2 cellular contexts compared by ENCODE assay signal in the genomic region with DNA sequence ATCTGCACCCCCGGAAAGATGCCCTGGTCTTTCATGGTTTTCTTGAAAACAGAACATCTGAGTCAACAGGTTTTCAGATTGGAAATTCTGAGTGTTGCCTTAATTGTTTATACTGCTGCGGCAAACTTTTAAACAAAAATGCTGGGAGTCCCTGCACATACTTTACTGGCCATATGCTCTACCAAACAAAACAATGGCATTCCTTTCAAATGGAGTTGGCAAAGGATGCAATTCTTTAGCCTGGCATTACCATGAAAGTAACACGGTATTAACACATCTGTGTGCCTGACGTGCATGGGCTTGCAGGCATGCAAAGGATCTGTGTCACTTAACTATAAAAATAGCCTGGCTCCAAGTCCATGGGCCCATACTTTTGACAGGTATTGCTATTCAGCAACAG.
TF ChIP-seq lines count a peak whose summit lies in the region.

No MANE protein-coding gene starts in this region.

TF ChIP-seq in HepG2, 621 proteins besides CTCF, POLR2A, EP300 and RAD21 (continues in another document):
- TF ChIP-seq RBFOX2 (IDR thresholded peaks at IDR 0.05; ENCODE audit: low read depth, low read length) (no peak), CENPT (CRISPR knock-in tag; IDR thresholded peaks at IDR 0.05; ENCODE audit: low read depth) (no peak), ERF (CRISPR knock-in tag; IDR thresholded peaks at IDR 0.05) (no peak), NFRKB (IDR thresholded peaks at IDR 0.05) (no peak), ZNF777 (CRISPR knock-in tag; IDR thresholded peaks at IDR 0.05) (no peak), BCL6 (CRISPR knock-in tag; IDR thresholded peaks at IDR 0.05) (no peak), TSC22D2 (CRISPR knock-in tag; IDR thresholded peaks at IDR 0.05; ENCODE audit: borderline replicate concordance) (no peak), HOXA9 (CRISPR knock-in tag; IDR thresholded peaks at IDR 0.05; ENCODE audit: borderline replicate concordance) (no peak), ZNF547 (CRISPR knock-in tag; IDR thresholded peaks at IDR 0.05) (no peak), MYNN (CRISPR knock-in tag; IDR thresholded peaks at IDR 0.05; ENCODE audit: low read depth) (no peak), FOXK1 (CRISPR knock-in tag; IDR thresholded peaks at IDR 0.05; ENCODE audit: borderline replicate concordance, low read depth) (no peak), NCOA2 (CRISPR knock-in tag; IDR thresholded peaks at IDR 0.05) (no peak)
- TF ChIP-seq, protein P1, sequence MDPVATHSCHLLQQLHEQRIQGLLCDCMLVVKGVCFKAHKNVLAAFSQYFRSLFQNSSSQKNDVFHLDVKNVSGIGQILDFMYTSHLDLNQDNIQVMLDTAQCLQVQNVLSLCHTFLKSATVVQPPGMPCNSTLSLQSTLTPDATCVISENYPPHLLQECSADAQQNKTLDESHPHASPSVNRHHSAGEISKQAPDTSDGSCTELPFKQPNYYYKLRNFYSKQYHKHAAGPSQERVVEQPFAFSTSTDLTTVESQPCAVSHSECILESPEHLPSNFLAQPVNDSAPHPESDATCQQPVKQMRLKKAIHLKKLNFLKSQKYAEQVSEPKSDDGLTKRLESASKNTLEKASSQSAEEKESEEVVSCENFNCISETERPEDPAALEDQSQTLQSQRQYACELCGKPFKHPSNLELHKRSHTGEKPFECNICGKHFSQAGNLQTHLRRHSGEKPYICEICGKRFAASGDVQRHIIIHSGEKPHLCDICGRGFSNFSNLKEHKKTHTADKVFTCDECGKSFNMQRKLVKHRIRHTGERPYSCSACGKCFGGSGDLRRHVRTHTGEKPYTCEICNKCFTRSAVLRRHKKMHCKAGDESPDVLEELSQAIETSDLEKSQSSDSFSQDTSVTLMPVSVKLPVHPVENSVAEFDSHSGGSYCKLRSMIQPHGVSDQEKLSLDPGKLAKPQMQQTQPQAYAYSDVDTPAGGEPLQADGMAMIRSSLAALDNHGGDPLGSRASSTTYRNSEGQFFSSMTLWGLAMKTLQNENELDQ (CRISPR knock-in tag; IDR thresholded peaks at IDR 0.05; ENCODE audit: borderline replicate concordance) = no peak
- TF ChIP-seq, protein P2, sequence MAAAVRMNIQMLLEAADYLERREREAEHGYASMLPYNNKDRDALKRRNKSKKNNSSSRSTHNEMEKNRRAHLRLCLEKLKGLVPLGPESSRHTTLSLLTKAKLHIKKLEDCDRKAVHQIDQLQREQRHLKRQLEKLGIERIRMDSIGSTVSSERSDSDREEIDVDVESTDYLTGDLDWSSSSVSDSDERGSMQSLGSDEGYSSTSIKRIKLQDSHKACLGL (CRISPR knock-in tag; IDR thresholded peaks at IDR 0.05) = no peak
- TF ChIP-seq, protein P3, sequence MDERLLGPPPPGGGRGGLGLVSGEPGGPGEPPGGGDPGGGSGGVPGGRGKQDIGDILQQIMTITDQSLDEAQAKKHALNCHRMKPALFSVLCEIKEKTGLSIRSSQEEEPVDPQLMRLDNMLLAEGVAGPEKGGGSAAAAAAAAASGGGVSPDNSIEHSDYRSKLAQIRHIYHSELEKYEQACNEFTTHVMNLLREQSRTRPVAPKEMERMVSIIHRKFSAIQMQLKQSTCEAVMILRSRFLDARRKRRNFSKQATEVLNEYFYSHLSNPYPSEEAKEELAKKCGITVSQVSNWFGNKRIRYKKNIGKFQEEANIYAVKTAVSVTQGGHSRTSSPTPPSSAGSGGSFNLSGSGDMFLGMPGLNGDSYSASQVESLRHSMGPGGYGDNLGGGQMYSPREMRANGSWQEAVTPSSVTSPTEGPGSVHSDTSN (CRISPR knock-in tag; IDR thresholded peaks at IDR 0.05) = no peak
- TF ChIP-seq, protein P4, sequence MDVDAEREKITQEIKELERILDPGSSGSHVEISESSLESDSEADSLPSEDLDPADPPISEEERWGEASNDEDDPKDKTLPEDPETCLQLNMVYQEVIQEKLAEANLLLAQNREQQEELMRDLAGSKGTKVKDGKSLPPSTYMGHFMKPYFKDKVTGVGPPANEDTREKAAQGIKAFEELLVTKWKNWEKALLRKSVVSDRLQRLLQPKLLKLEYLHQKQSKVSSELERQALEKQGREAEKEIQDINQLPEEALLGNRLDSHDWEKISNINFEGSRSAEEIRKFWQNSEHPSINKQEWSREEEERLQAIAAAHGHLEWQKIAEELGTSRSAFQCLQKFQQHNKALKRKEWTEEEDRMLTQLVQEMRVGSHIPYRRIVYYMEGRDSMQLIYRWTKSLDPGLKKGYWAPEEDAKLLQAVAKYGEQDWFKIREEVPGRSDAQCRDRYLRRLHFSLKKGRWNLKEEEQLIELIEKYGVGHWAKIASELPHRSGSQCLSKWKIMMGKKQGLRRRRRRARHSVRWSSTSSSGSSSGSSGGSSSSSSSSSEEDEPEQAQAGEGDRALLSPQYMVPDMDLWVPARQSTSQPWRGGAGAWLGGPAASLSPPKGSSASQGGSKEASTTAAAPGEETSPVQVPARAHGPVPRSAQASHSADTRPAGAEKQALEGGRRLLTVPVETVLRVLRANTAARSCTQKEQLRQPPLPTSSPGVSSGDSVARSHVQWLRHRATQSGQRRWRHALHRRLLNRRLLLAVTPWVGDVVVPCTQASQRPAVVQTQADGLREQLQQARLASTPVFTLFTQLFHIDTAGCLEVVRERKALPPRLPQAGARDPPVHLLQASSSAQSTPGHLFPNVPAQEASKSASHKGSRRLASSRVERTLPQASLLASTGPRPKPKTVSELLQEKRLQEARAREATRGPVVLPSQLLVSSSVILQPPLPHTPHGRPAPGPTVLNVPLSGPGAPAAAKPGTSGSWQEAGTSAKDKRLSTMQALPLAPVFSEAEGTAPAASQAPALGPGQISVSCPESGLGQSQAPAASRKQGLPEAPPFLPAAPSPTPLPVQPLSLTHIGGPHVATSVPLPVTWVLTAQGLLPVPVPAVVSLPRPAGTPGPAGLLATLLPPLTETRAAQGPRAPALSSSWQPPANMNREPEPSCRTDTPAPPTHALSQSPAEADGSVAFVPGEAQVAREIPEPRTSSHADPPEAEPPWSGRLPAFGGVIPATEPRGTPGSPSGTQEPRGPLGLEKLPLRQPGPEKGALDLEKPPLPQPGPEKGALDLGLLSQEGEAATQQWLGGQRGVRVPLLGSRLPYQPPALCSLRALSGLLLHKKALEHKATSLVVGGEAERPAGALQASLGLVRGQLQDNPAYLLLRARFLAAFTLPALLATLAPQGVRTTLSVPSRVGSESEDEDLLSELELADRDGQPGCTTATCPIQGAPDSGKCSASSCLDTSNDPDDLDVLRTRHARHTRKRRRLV (CRISPR knock-in tag; IDR thresholded peaks at IDR 0.05) = no peak
- TF ChIP-seq, protein P5, sequence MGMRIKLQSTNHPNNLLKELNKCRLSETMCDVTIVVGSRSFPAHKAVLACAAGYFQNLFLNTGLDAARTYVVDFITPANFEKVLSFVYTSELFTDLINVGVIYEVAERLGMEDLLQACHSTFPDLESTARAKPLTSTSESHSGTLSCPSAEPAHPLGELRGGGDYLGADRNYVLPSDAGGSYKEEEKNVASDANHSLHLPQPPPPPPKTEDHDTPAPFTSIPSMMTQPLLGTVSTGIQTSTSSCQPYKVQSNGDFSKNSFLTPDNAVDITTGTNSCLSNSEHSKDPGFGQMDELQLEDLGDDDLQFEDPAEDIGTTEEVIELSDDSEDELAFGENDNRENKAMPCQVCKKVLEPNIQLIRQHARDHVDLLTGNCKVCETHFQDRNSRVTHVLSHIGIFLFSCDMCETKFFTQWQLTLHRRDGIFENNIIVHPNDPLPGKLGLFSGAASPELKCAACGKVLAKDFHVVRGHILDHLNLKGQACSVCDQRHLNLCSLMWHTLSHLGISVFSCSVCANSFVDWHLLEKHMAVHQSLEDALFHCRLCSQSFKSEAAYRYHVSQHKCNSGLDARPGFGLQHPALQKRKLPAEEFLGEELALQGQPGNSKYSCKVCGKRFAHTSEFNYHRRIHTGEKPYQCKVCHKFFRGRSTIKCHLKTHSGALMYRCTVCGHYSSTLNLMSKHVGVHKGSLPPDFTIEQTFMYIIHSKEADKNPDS (CRISPR knock-in tag; IDR thresholded peaks at IDR 0.05) = no peak

TF ChIP-seq in endothelial cell of umbilical vein, 7 proteins besides CTCF, POLR2A, EP300 and RAD21:
- TF ChIP-seq POLR2AphosphoS5 (IDR thresholded peaks at IDR 0.05; ENCODE audit: insufficient read depth, low read depth, low read length) = peak; percentile 33
- no peak for TF ChIP-seq JUN (IDR thresholded peaks at IDR 0.05; ENCODE audit: borderline replicate concordance, insufficient read depth, insufficient read length, low read depth)
TF ChIP-seq in endothelial cell of umbilical vein: peak in this region for 1.
